28 cellular contexts compared by ENCODE assay signal in genomic region chr9:135120249-135120648, GRCh38. TPM values are rescaled to one million over a fixed set of nuclear protein-coding genes. Genes with fewer than 3 reads are reported as not detected.
"Had no signal": no experiment of that assay in that cellular context is flagged by ENCODE, and none has a peak within 500 bp of the region (broad histone marks: within the 10 kb centered on the region; RNA-seq: fewer than 3 reads in every experiment).

No MANE protein-coding gene starts in this region.

- H2AFZ ChIP-seq: hepatocyte, parathyroid adenoma had no signal

- H3K4me3 Mint-ChIP-seq: naive thymus-derived CD8-positive, alpha-beta T cell; nephron; neural crest cell; stimulated activated naive B cell treated with anti-CD40 and anti-IgM and Interleukin-4, amounts not matched to agents 10 μg/mL and 1 μg/mL and 100 μg/mL, for 72 hours had no signal

- H3K9ac ChIP-seq: parathyroid adenoma had no signal

- H3K9me3 ChIP-seq: left lung, lower lobe of right lung, neutrophil, right atrium auricular region, right lobe of liver, testis, tibial artery, upper lobe of right lung had no signal

- H3K9me3 Mint-ChIP-seq: naive thymus-derived CD8-positive, alpha-beta T cell; neural crest cell had no signal

- H3K36me3 Mint-ChIP-seq: naive thymus-derived CD8-positive, alpha-beta T cell; stimulated activated naive B cell treated with anti-CD40 and anti-IgM and Interleukin-4, amounts not matched to agents 10 μg/mL and 1 μg/mL and 100 μg/mL, for 72 hours had no signal

- DNase-seq: heart right ventricle; left colon; lower lobe of right lung; mammary epithelial cell; mesenchymal stem cell; naive thymus-derived CD8-positive, alpha-beta T cell; occipital lobe; right lobe of liver; stimulated activated CD4-positive, alpha-beta T cell treated with anti-CD3 and anti-CD28 coated beads, Interleukin-12 subunit alpha, Interleukin-12 subunit beta, amount 100 ng/mL, for 4 hours; stimulated activated CD4-positive, alpha-beta T cell treated with anti-CD3 and anti-CD28 coated beads, Interleukin-15, amount 100 ng/mL, for 24 hours; stimulated activated CD4-positive, alpha-beta T cell treated with anti-CD3 and anti-CD28 coated beads, Interleukin-2, amount 100 ng/mL, for 24 hours; stimulated activated CD4-positive, alpha-beta T cell treated with anti-CD3 and anti-CD28 coated beads, Interleukin-4, amount 100 ng/mL, for 1 hour; stimulated activated naive B cell treated with anti-CD40 and anti-IgM and Interleukin-4, amounts not matched to agents 10 μg/mL and 1 μg/mL and 100 μg/mL, for 72 hours; stimulated activated naive CD8-positive, alpha-beta T cell treated with anti-CD3 and anti-CD28 coated beads, Interleukin-15, Interleukin-2, amounts not matched to agents 100 U/mL and 50 U/mL, for 24 hours; stomach; testis; tibial artery; trophoblast cell had no signal

- H3K27ac Mint-ChIP-seq: naive thymus-derived CD8-positive, alpha-beta T cell; nephron; progenitor cell of endocrine pancreas; stimulated activated naive B cell treated with anti-CD40 and anti-IgM and Interleukin-4, amounts not matched to agents 10 μg/mL and 1 μg/mL and 100 μg/mL, for 72 hours had no signal

- H3K27ac ChIP-seq: heart right ventricle, hepatocyte, left lung, lower lobe of right lung, neutrophil, parathyroid adenoma, right atrium auricular region, right lobe of liver, skin epidermis, stomach, testis, tibial artery, upper lobe of right lung had no signal

- H3K27me3 ChIP-seq: hepatocyte, neutrophil, right atrium auricular region, right lobe of liver, testis, upper lobe of right lung had no signal

- H3K36me3 ChIP-seq: lower lobe of right lung, neutrophil, right atrium auricular region, right lobe of liver, upper lobe of right lung had no signal

- H3K4me1 Mint-ChIP-seq: naive thymus-derived CD8-positive, alpha-beta T cell; stimulated activated naive B cell treated with anti-CD40 and anti-IgM and Interleukin-4, amounts not matched to agents 10 μg/mL and 1 μg/mL and 100 μg/mL, for 72 hours had no signal

- H3K4me2 ChIP-seq: hepatocyte had no signal

- ATAC-seq: heart right ventricle; left colon; left lung; lower lobe of right lung; naive thymus-derived CD8-positive, alpha-beta T cell; right lobe of liver; stimulated activated naive B cell treated with anti-CD40 and anti-IgM and Interleukin-4, amounts not matched to agents 10 μg/mL and 1 μg/mL and 100 μg/mL, for 72 hours; stimulated activated naive CD8-positive, alpha-beta T cell treated with anti-CD3 and anti-CD28 coated beads, Interleukin-15, Interleukin-2, amounts not matched to agents 100 U/mL and 50 U/mL, for 24 hours; upper lobe of right lung had no signal

- H3K4me1 ChIP-seq: left lung, lower lobe of right lung, parathyroid adenoma, right atrium auricular region, right lobe of liver, stomach, testis, tibial artery, upper lobe of right lung had no signal

- H3K4me3 ChIP-seq: heart right ventricle, hepatocyte, left lung, lower lobe of right lung, right atrium auricular region, right lobe of liver, skin epidermis, stomach, testis, tibial artery, upper lobe of right lung had no signal

RNA-seq across cellular contexts. Expression of gene OLFM1, which starts 32.8 kb away (rescaled TPM):
- total RNA-seq: naive thymus-derived CD8-positive, alpha-beta T cell had no signal
- polyA plus RNA-seq: naive thymus-derived CD8-positive, alpha-beta T cell had no signal
